8 cellular contexts compared by ENCODE assay signal in the genomic region with DNA sequence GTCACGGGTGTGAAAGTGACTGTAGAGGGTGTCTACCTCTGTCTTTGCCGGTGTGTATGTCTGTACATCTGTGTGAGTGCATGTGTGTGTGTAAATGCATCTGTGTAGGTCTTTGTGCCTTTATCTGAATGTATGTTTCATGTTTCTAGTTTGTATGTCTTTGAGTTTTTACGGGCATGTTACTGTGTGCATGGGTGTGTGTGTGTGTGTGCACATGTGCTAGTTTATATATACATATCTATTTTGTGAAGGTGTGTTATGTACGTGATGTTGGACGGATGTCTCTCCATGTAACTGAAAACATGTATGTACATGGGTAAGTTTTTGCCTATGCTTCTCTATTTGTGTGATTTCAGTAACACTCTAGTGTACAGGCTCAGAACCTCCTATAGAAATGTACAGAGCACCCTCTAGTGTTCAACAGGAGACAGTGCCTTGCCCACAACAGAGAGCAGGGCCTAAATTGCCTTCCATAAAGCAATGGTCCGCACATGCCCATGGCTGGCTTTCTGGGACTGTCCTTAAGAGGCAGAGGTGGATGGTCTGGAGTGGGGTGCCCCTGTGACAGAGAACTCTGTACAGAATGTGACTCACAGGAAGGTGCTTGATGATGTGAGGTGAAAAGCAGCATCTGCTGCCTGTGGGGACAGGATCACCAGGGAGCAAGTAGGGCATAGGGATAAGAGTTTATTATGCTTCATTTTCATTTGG.
A peak's percentile ranks its signal among the peaks of the same experiment; 100 is the strongest.
DNase-seq lines count a peak whose midpoint lies in the region; ATAC-seq, FAIRE-seq and TF ChIP-seq lines count a peak whose summit lies in the region.

No MANE protein-coding gene starts in this region.

- 53 to 54% methylated on average over 6 of the region's 6 CpGs for WGBS in upper lobe of left lung, 2 donors

- peak; percentile 26 for DNase-seq in BJ (ENCODE audit: low read depth)
- DNase-seq in GM18507 (ENCODE audit: extremely low spot score, insufficient read length, low read depth), result peak; percentile 29
- peak; percentile 64 for DNase-seq in NCI-H1092 treated with DMSO at 0.1 percent for 48 hours (lab: John Stamatoyannopoulos, UW)
- peak; percentile 65 to 85 for DNase-seq in dermis microvascular lymphatic vessel endothelial cell (ENCODE audit: low read depth in 2 of 2)
- peak; percentile 84 for DNase-seq in medulla oblongata (ENCODE audit: extremely low spot score)
- peak in 1 of 2 donors; percentile 22 for DNase-seq in upper lobe of left lung

- ATAC-seq in HG02852 (IDR thresholded peaks at IDR 0.05; ENCODE audit: unreplicated experiment) (peak; percentile 99), SK-N-SH treated with all-trans-retinoic acid at 6 μM for 48 hours (peak; percentile 100), upper lobe of left lung (ENCODE audit: low FRiP score in 2 of 2) (peak; percentile 92 to 95)

- H3K27ac ChIP-seq in upper lobe of left lung, result no peak overlapping the region

- POLR2A ChIA-PET in BJ (lab: Charles Lee), result no interaction called here

- no peak overlapping the region for H3K4me3 ChIP-seq in BJ (ENCODE audit: low read depth, low read length)
- no peak overlapping the region for H3K4me3 ChIP-seq in upper lobe of left lung

- TF ChIP-seq CTCF in BJ (IDR thresholded peaks at IDR 0.05; ENCODE audit: insufficient read depth, low read depth, low read length) (peak; percentile 88), upper lobe of left lung (IDR thresholded peaks at IDR 0.05) (peak; percentile 66 to 84 (median 76))

- peak; percentile 84 for FAIRE-seq in GM18507 (lab: Jason Lieb, UNC)

- no peaks in the 10 kb centered on the region for H3K4me1 ChIP-seq in upper lobe of left lung

- H3K9me3 ChIP-seq in upper lobe of left lung, result no peaks in the 10 kb centered on the region

- TF ChIP-seq POLR2A in upper lobe of left lung (IDR thresholded peaks at IDR 0.05), result no peak

- H3K27me3 ChIP-seq in BJ (ENCODE audit: control insufficient read depth, insufficient read depth, low read length), result no peaks in the 10 kb centered on the region
- H3K27me3 ChIP-seq in upper lobe of left lung, result no peaks in the 10 kb centered on the region

- CTCF ChIA-PET in BJ (lab: Yijun Ruan, JAX), result no interaction called here

- TF ChIP-seq EP300 in upper lobe of left lung (IDR thresholded peaks at IDR 0.05), result no peak

- no peaks in the 10 kb centered on the region for H3K36me3 ChIP-seq in BJ (ENCODE audit: control insufficient read depth, insufficient read depth, low read length)
- no peaks in the 10 kb centered on the region for H3K36me3 ChIP-seq in upper lobe of left lung

TF ChIP-seq in SK-N-SH treated with all-trans-retinoic acid at 6 μM for 48 hours, 23 proteins besides CTCF, POLR2A, EP300 and RAD21:
- TF ChIP-seq SNAI2 (CRISPR knock-in tag; IDR thresholded peaks at IDR 0.05) (no peak), ESRRG (CRISPR knock-in tag; IDR thresholded peaks at IDR 0.05) (no peak), ZNF565 (CRISPR knock-in tag; conservative IDR thresholded peaks at IDR 0.05; ENCODE audit: low read depth) (no peak), ISL1 (CRISPR knock-in tag; IDR thresholded peaks at IDR 0.05) (no peak), RARB (CRISPR knock-in tag; IDR thresholded peaks at IDR 0.05) (no peak), ARNTL (CRISPR knock-in tag; IDR thresholded peaks at IDR 0.05; ENCODE audit: borderline replicate concordance, low read depth) (no peak), TCF4 (CRISPR knock-in tag; IDR thresholded peaks at IDR 0.05; ENCODE audit: borderline replicate concordance) (no peak), ZFP30 (CRISPR knock-in tag; IDR thresholded peaks at IDR 0.05) (no peak), TOX (CRISPR knock-in tag; IDR thresholded peaks at IDR 0.05; ENCODE audit: borderline replicate concordance) (no peak), ZFP3 (CRISPR knock-in tag; IDR thresholded peaks at IDR 0.05) (no peak), ZC3H10 (CRISPR knock-in tag; IDR thresholded peaks at IDR 0.05) (no peak)
- TF ChIP-seq, protein P1, sequence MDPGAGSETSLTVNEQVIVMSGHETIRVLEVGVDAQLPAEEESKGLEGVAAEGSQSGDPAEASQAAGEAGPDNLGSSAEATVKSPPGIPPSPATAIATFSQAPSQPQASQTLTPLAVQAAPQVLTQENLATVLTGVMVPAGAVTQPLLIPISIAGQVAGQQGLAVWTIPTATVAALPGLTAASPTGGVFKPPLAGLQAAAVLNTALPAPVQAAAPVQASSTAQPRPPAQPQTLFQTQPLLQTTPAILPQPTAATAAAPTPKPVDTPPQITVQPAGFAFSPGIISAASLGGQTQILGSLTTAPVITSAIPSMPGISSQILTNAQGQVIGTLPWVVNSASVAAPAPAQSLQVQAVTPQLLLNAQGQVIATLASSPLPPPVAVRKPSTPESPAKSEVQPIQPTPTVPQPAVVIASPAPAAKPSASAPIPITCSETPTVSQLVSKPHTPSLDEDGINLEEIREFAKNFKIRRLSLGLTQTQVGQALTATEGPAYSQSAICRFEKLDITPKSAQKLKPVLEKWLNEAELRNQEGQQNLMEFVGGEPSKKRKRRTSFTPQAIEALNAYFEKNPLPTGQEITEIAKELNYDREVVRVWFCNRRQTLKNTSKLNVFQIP (CRISPR knock-in tag; IDR thresholded peaks at IDR 0.05; ENCODE audit: borderline replicate concordance, low read depth), result no peak
- TF ChIP-seq, protein P2, sequence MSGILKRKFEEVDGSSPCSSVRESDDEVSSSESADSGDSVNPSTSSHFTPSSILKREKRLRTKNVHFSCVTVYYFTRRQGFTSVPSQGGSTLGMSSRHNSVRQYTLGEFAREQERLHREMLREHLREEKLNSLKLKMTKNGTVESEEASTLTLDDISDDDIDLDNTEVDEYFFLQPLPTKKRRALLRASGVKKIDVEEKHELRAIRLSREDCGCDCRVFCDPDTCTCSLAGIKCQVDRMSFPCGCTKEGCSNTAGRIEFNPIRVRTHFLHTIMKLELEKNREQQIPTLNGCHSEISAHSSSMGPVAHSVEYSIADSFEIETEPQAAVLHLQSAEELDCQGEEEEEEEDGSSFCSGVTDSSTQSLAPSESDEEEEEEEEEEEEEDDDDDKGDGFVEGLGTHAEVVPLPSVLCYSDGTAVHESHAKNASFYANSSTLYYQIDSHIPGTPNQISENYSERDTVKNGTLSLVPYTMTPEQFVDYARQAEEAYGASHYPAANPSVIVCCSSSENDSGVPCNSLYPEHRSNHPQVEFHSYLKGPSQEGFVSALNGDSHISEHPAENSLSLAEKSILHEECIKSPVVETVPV (CRISPR knock-in tag; IDR thresholded peaks at IDR 0.05), result no peak
- TF ChIP-seq, protein P3, sequence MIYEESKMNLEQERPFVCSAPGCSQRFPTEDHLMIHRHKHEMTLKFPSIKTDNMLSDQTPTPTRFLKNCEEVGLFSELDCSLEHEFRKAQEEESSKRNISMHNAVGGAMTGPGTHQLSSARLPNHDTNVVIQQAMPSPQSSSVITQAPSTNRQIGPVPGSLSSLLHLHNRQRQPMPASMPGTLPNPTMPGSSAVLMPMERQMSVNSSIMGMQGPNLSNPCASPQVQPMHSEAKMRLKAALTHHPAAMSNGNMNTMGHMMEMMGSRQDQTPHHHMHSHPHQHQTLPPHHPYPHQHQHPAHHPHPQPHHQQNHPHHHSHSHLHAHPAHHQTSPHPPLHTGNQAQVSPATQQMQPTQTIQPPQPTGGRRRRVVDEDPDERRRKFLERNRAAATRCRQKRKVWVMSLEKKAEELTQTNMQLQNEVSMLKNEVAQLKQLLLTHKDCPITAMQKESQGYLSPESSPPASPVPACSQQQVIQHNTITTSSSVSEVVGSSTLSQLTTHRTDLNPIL (CRISPR knock-in tag; IDR thresholded peaks at IDR 0.05; ENCODE audit: low read depth), result no peak
